Comparison of ENCODE assay signal across 23 cellular contexts in the genomic region with DNA sequence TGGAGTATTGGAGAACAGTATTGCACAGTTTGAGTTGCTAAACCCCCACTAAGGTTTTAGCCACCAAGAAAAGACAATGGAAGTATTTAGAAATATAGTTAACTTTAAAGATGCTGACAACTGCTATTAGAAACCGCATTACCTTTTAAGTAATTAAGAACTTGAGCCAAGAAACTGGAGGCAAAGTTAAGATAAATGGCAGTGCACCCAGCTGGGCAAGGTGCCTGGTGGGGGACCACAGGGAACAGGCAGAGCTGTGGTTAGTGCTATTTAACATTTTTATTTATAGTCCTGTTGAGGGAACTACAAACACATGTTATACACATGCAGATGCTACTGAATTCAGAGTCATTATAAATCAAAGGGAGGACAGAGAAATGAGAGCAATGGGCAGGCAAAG.
"Had no signal": no experiment of that assay in that cellular context is flagged by ENCODE, and none has a peak within 500 bp of the region (broad histone marks: within the 10 kb centered on the region; RNA-seq: fewer than 3 reads in every experiment).

No MANE protein-coding gene starts in this region.

- H3K4me3 Mint-ChIP-seq: naive B cell; nephron; stimulated activated memory B cell treated with anti-CD40 and anti-IgM and Interleukin-4, amounts not matched to agents 10 μg/mL and 1 μg/mL and 100 μg/mL, for 72 hours; stimulated activated naive CD8-positive, alpha-beta T cell treated with anti-CD3 and anti-CD28 coated beads, Interleukin-15, Interleukin-2, amounts not matched to agents 100 ng/mL and 50 ng/mL, for 24 hours had no signal

- H3K27me3 Mint-ChIP-seq: naive B cell; stimulated activated memory B cell treated with anti-CD40 and anti-IgM and Interleukin-4, amounts not matched to agents 10 μg/mL and 1 μg/mL and 100 μg/mL, for 72 hours; stimulated activated naive CD8-positive, alpha-beta T cell treated with anti-CD3 and anti-CD28 coated beads, Interleukin-15, Interleukin-2, amounts not matched to agents 100 ng/mL and 50 ng/mL, for 24 hours had no signal

- H3K9me3 ChIP-seq: heart left ventricle, tibial artery, upper lobe of right lung had no signal

- H3K36me3 Mint-ChIP-seq: naive B cell; stimulated activated memory B cell treated with anti-CD40 and anti-IgM and Interleukin-4, amounts not matched to agents 10 μg/mL and 1 μg/mL and 100 μg/mL, for 72 hours had no signal

- H3K27ac ChIP-seq: dorsolateral prefrontal cortex, spleen, tibial artery, upper lobe of right lung had no signal

- H3K4me1 Mint-ChIP-seq: naive B cell; stimulated activated memory B cell treated with anti-CD40 and anti-IgM and Interleukin-4, amounts not matched to agents 10 μg/mL and 1 μg/mL and 100 μg/mL, for 72 hours had no signal

- H3K9me3 Mint-ChIP-seq: nephron had no signal

- DNase-seq: cortex of kidney; dorsolateral prefrontal cortex; effector memory CD4-positive, alpha-beta T cell; heart left ventricle; hippocampal formation; left colon; left ventricle myocardium superior; mesenchymal stem cell; naive B cell; spleen; stimulated activated CD4-positive, alpha-beta T cell treated with anti-CD3 and anti-CD28 coated beads, Interleukin-15, amount 100 ng/mL, for 24 hours; stimulated activated CD4-positive, alpha-beta T cell treated with anti-CD3 and anti-CD28 coated beads, Interleukin-1b, Interleukin-23, amount 100 ng/mL, for 48 hours; stimulated activated CD4-positive, alpha-beta T cell treated with anti-CD3 and anti-CD28 coated beads, Interleukin-4, amount 100 ng/mL, for 24 hours; tibial artery; upper lobe of right lung had no signal

- H3K36me3 ChIP-seq: heart left ventricle, spleen, tibial artery, upper lobe of right lung had no signal

- H3K27me3 ChIP-seq: heart left ventricle, spleen, tibial artery, upper lobe of right lung had no signal

- FAIRE-seq: endometrium, frontal cortex had no signal

- H3K4me1 ChIP-seq: spleen, tibial artery, upper lobe of right lung had no signal

- H3K4me3 ChIP-seq: dorsolateral prefrontal cortex, heart left ventricle, lung, spleen, tibial artery, upper lobe of right lung had no signal

- ATAC-seq: esophagus mucosa; heart left ventricle; left colon; left ventricle myocardium superior; sciatic nerve; stimulated activated memory B cell treated with anti-CD40 and anti-IgM and Interleukin-4, amounts not matched to agents 10 μg/mL and 1 μg/mL and 100 μg/mL, for 72 hours; upper lobe of right lung had no signal

- H3K27ac Mint-ChIP-seq: nephron; stimulated activated memory B cell treated with anti-CD40 and anti-IgM and Interleukin-4, amounts not matched to agents 10 μg/mL and 1 μg/mL and 100 μg/mL, for 72 hours; stimulated activated naive CD8-positive, alpha-beta T cell treated with anti-CD3 and anti-CD28 coated beads, Interleukin-15, Interleukin-2, amounts not matched to agents 100 ng/mL and 50 ng/mL, for 24 hours had no signal
